In genomic region chr2:230457073-230457768, GRCh38 we compare ENCODE assay signal across 10 cellular contexts. TPM values are rescaled to one million over a fixed set of nuclear protein-coding genes. Genes with fewer than 3 reads are reported as not detected.
DNase-seq lines count a peak whose midpoint lies in the region; ATAC-seq and TF ChIP-seq lines count a peak whose summit lies in the region.
"Had no signal": no experiment of that assay in that cellular context is flagged by ENCODE, and none has a peak within 500 bp of the region (broad histone marks: within the 10 kb centered on the region; RNA-seq: fewer than 3 reads in every experiment).

No MANE protein-coding gene starts in this region.

- DNase-seq in AML-193 (lab: John Stamatoyannopoulos, UW) (peak; percentile 96 to 98), UCSD-AML1 (lab: John Stamatoyannopoulos, UW; ENCODE audit: unreplicated experiment) (peak; percentile 58), immature natural killer cell (no peak), NCI-H1092 (lab: John Stamatoyannopoulos, UW) (no peak), GM13976 (ENCODE audit: low spot score) (no peak)
- DNase-seq: BE2C, NCI-H146 had no signal

- no peak for TF ChIP-seq CTCF in GM13976 (IDR thresholded peaks at IDR 0.05; ENCODE audit: borderline replicate concordance, control extremely low read depth, extremely low read depth, insufficient read depth, missing control alignments)

- peaks cover 70 to 79% (median 71%) of the 10 kb centered on the region in 3 donors for H3K36me3 Mint-ChIP-seq in immature natural killer cell

- peaks cover 0 to 9% (median 1%) of the 10 kb centered on the region in 6 donors for H3K9me3 Mint-ChIP-seq in immature natural killer cell

- no peaks in the 10 kb centered on the region for H3K27me3 ChIP-seq in HUES48 (ENCODE audit: control insufficient read depth, insufficient read depth, low read length)
- H3K27me3 ChIP-seq: BE2C had no signal

- H3K4me3 Mint-ChIP-seq in immature natural killer cell: peak overlapping the region; percentile 5 to 64 (median 20)

- peaks cover 0 to 3% (median 2%) of the 10 kb centered on the region in 3 donors for H3K27me3 Mint-ChIP-seq in immature natural killer cell (ENCODE audit: low read depth in 3 of 3)

- H3K4me3 ChIP-seq in HUES48 (ENCODE audit: low read depth, low read length): peak overlapping the region; percentile 14; the same call in 1 of the 2 replicates

- ATAC-seq in GM21576 (IDR thresholded peaks at IDR 0.05; ENCODE audit: unreplicated experiment) (no peak), HG02678 (IDR thresholded peaks at IDR 0.05; ENCODE audit: unreplicated experiment) (no peak)

- peaks cover 15% of the 10 kb centered on the region for H3K4me1 ChIP-seq in HUES48 (ENCODE audit: control insufficient read depth, insufficient read depth, low read length)
- H3K4me1 ChIP-seq: BE2C had no signal

- peaks cover 48 to 80% of the 10 kb centered on the region in 2 donors for H3K4me1 Mint-ChIP-seq in immature natural killer cell

- H3K36me3 ChIP-seq in HUES48 (ENCODE audit: control insufficient read depth, insufficient read depth, low read length): no peaks in the 10 kb centered on the region
- H3K36me3 ChIP-seq: BE2C had no signal

- H3K27ac ChIP-seq in HUES48 (ENCODE audit: low read depth, low read length): no peak overlapping the region

- in situ Hi-C loops in GM13976 (cut with MboI; ENCODE audit: low sequenced_read_pairs, unreplicated experiment): no loop called here

- peak overlapping the region; percentile 9 to 77 (median 64) for H3K27ac Mint-ChIP-seq in immature natural killer cell

- H3K9me3 ChIP-seq in HUES48 (ENCODE audit: control insufficient read depth, insufficient read depth, low read length): no peaks in the 10 kb centered on the region
- H3K9me3 ChIP-seq: BE2C had no signal

- H3K9ac ChIP-seq in HUES48 (ENCODE audit: low read depth, low read length): no peak overlapping the region

RNA-seq across cellular contexts. Expression of gene SP100, which starts 41.2 kb away (rescaled TPM):
- 100 to 1,000 TPM in 1 of 3 donors, 10 to 100 TPM in 2; 85.8 to 221 (median 94.5) TPM for polyA plus RNA-seq in immature natural killer cell

Comparison
In these comparisons a context has a peak if more than half of its experiments do, and no peak if none do; other contexts are left out.
1. DNase-seq: peak in AML-193 (2 of 2) and UCSD-AML1 (single experiment); none in immature natural killer cell (0 of 3), NCI-H1092 (single experiment) and GM13976 (single experiment).